In the genomic region with DNA sequence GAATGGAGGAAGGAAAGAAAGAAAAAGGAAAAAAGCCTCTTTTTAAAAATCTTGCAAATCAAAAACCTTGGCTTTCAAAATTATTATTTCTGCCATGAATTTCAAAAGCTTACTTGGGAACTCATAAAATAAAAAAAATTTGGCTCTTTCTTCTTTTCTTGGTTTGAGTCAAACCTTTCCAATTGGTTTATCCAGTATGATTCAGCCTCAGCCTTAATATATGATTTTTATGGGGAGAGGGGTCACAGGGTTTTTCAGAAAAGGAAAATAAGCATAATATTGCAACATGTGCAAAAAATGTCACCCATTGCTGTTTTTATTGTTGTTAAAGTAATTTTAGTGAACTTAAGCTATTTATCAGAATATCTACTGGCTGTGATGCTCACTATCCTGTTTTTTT, we compare ENCODE assay signal across 27 cellular contexts. TPM values are rescaled to one million over a fixed set of nuclear protein-coding genes. Genes with fewer than 3 reads are reported as not detected.
DNase-seq lines count a peak whose midpoint lies in the region; ATAC-seq and TF ChIP-seq lines count a peak whose summit lies in the region.
"Had no signal": no experiment of that assay in that cellular context is flagged by ENCODE, and none has a peak within 500 bp of the region (broad histone marks: within the 10 kb centered on the region; RNA-seq: fewer than 3 reads in every experiment).

No MANE protein-coding gene starts in this region.

- DNase-seq in heart right ventricle (no peak), left cardiac atrium (no peak), RWPE2 (ENCODE audit: low spot score) (no peak), psoas muscle (no peak), GM10266 (ENCODE audit: extremely low spot score) (no peak), medulla oblongata (ENCODE audit: extremely low spot score) (no peak)
- DNase-seq in activated T-helper 2 cell treated with anti-CD3 and anti-CD28 coated beads, Interferon-gamma antibody, Interleukin-2, Interleukin-4, amounts not matched to agents 10 μg/mL and 5 μg/mL and 100 μg/mL, durations not matched to agents 14 hours and 24 hours and 36 hours (ENCODE audit: low spot score) = no peak
- DNase-seq: activated CD4-positive, alpha-beta T cell treated with anti-CD3 and anti-CD28 coated beads for 4 hours; activated T-cell treated with anti-CD3 and anti-CD28 coated beads, Interleukin-2, amount 50 U/mL, for 24 hours; AML-193; amniotic stem cell; effector memory CD8-positive, alpha-beta T cell; GF-D8; NCI-H1048; NCI-H1930; NCI-H526 treated with DMSO at 0.1 percent for 48 hours; SK-N-SH; stimulated activated CD4-positive, alpha-beta T cell treated with anti-CD3 and anti-CD28 coated beads, Interleukin-4, amount 100 ng/mL, for 1 hour; T-helper 2 cell; testis had no signal

- H3K27ac ChIP-seq in heart right ventricle = peak overlapping the region in 6 of 10 donors; percentile 57 to 76 (median 65)
- H3K27ac ChIP-seq in RWPE2 (ENCODE audit: poor library complexity, severe bottlenecking) = peak overlapping the region; percentile 30
- H3K27ac ChIP-seq in psoas muscle = peak overlapping the region; percentile 73
- H3K27ac ChIP-seq: 22Rv1, neutrophil, testis had no signal

- H3K9me3 ChIP-seq in heart right ventricle = no peaks in the 10 kb centered on the region
- H3K9me3 ChIP-seq in RWPE2 (ENCODE audit: severe bottlenecking) = no peaks in the 10 kb centered on the region
- no peaks in the 10 kb centered on the region for H3K9me3 ChIP-seq in psoas muscle
- H3K9me3 ChIP-seq: breast epithelium, neutrophil, SK-N-SH, testis had no signal

- TF ChIP-seq CTCF in heart right ventricle (IDR thresholded peaks at IDR 0.05) = no peak
- no peak for TF ChIP-seq CTCF in RWPE2 (IDR thresholded peaks at IDR 0.05; ENCODE audit: poor library complexity, severe bottlenecking)
- TF ChIP-seq CTCF in psoas muscle (IDR thresholded peaks at IDR 0.05) = no peak
- no peak for TF ChIP-seq CTCF in GM10266 (IDR thresholded peaks at IDR 0.05; ENCODE audit: control insufficient read depth, insufficient read depth, low read depth, missing control alignments)

- H3K4me1 ChIP-seq in heart right ventricle (peaks cover 0 to 22% (median 14%) of the 10 kb centered on the region in 9 donors), RWPE2 (ENCODE audit: insufficient read depth, poor library complexity, severe bottlenecking) (peaks cover 8% of the 10 kb centered on the region), psoas muscle (peaks cover 24% of the 10 kb centered on the region)
- H3K4me1 ChIP-seq: breast epithelium, testis had no signal

- H3K36me3 ChIP-seq in heart right ventricle (no peaks in the 10 kb centered on the region), RWPE2 (ENCODE audit: low read depth) (peaks cover 24% of the 10 kb centered on the region), psoas muscle (ENCODE audit: insufficient read depth in 1 of 2, low read depth in 1 of 2) (no peaks in the 10 kb centered on the region)
- H3K36me3 ChIP-seq: breast epithelium, neutrophil had no signal

- H3K27me3 ChIP-seq in heart right ventricle (no peaks in the 10 kb centered on the region), RWPE2 (ENCODE audit: insufficient read depth, poor library complexity, severe bottlenecking) (no peaks in the 10 kb centered on the region), psoas muscle (ENCODE audit: insufficient read depth in 3 of 3, low read length in 2 of 3) (no peaks in the 10 kb centered on the region)
- H3K27me3 ChIP-seq: breast epithelium, testis had no signal

- H3K4me3 Mint-ChIP-seq in activated T-helper 2 cell treated with anti-CD3 and anti-CD28 coated beads, Interferon-gamma antibody, Interleukin-2, Interleukin-4, amounts not matched to agents 10 μg/mL and 5 μg/mL and 100 μg/mL, durations not matched to agents 14 hours and 24 hours and 36 hours (ENCODE audit: low read depth) = no peak overlapping the region
- H3K4me3 Mint-ChIP-seq: activated T-cell treated with anti-CD3 and anti-CD28 coated beads, Interleukin-2, amount 50 U/mL, for 24 hours; effector memory CD8-positive, alpha-beta T cell had no signal

- peaks cover 10% of the 10 kb centered on the region for H3K4me1 Mint-ChIP-seq in activated T-helper 2 cell treated with anti-CD3 and anti-CD28 coated beads, Interferon-gamma antibody, Interleukin-2, Interleukin-4, amounts not matched to agents 10 μg/mL and 5 μg/mL and 100 μg/mL, durations not matched to agents 14 hours and 24 hours and 36 hours (ENCODE audit: low read depth)

- no peaks in the 10 kb centered on the region for H3K9me3 Mint-ChIP-seq in activated T-helper 2 cell treated with anti-CD3 and anti-CD28 coated beads, Interferon-gamma antibody, Interleukin-2, Interleukin-4, amounts not matched to agents 10 μg/mL and 5 μg/mL and 100 μg/mL, durations not matched to agents 14 hours and 24 hours and 36 hours
- H3K9me3 Mint-ChIP-seq: activated T-cell treated with anti-CD3 and anti-CD28 coated beads, Interleukin-2, amount 50 U/mL, for 24 hours; effector memory CD8-positive, alpha-beta T cell; stimulated activated memory B cell treated with anti-CD40 and anti-IgM and Interleukin-4, amounts not matched to agents 10 μg/mL and 1 μg/mL and 100 μg/mL, for 72 hours had no signal

- ATAC-seq in heart right ventricle = no peak
- ATAC-seq in left cardiac atrium = no peak
- ATAC-seq in RWPE2 (ENCODE audit: low read depth) = no peak
- no peak for ATAC-seq in psoas muscle
- ATAC-seq in GM18858 (IDR thresholded peaks at IDR 0.05; ENCODE audit: unreplicated experiment) = no peak
- ATAC-seq: effector memory CD8-positive, alpha-beta T cell; esophagus mucosa; stimulated activated memory B cell treated with anti-CD40 and anti-IgM and Interleukin-4, amounts not matched to agents 10 μg/mL and 1 μg/mL and 100 μg/mL, for 72 hours had no signal

- intact Hi-C loops in heart right ventricle (cut with DNase I) (no loop called here), left cardiac atrium (cut with DNase I) (no loop called here), psoas muscle (cut with DNase I) (no loop called here)
- intact Hi-C loops in activated T-helper 2 cell treated with anti-CD3 and anti-CD28 coated beads, Interferon-gamma antibody, Interleukin-2, Interleukin-4, amounts not matched to agents 10 μg/mL and 5 μg/mL and 100 μg/mL, durations not matched to agents 14 hours and 24 hours and 36 hours (cut with micrococcal nuclease) = no loop called here

- H3K27me3 Mint-ChIP-seq in activated T-helper 2 cell treated with anti-CD3 and anti-CD28 coated beads, Interferon-gamma antibody, Interleukin-2, Interleukin-4, amounts not matched to agents 10 μg/mL and 5 μg/mL and 100 μg/mL, durations not matched to agents 14 hours and 24 hours and 36 hours (ENCODE audit: low read depth) = no peaks in the 10 kb centered on the region
- H3K27me3 Mint-ChIP-seq: activated T-cell treated with anti-CD3 and anti-CD28 coated beads, Interleukin-2, amount 50 U/mL, for 24 hours; effector memory CD8-positive, alpha-beta T cell; stimulated activated memory B cell treated with anti-CD40 and anti-IgM and Interleukin-4, amounts not matched to agents 10 μg/mL and 1 μg/mL and 100 μg/mL, for 72 hours had no signal

- H3K27ac Mint-ChIP-seq in activated T-helper 2 cell treated with anti-CD3 and anti-CD28 coated beads, Interferon-gamma antibody, Interleukin-2, Interleukin-4, amounts not matched to agents 10 μg/mL and 5 μg/mL and 100 μg/mL, durations not matched to agents 14 hours and 24 hours and 36 hours = no peak overlapping the region
- H3K27ac Mint-ChIP-seq: activated T-cell treated with anti-CD3 and anti-CD28 coated beads, Interleukin-2, amount 50 U/mL, for 24 hours; effector memory CD8-positive, alpha-beta T cell had no signal

- no peak overlapping the region for H3K4me3 ChIP-seq in heart right ventricle
- H3K4me3 ChIP-seq in RWPE2 (ENCODE audit: severe bottlenecking) = no peak overlapping the region
- H3K4me3 ChIP-seq in psoas muscle = no peak overlapping the region
- H3K4me3 ChIP-seq: lung, testis had no signal

- H3K36me3 Mint-ChIP-seq in activated T-helper 2 cell treated with anti-CD3 and anti-CD28 coated beads, Interferon-gamma antibody, Interleukin-2, Interleukin-4, amounts not matched to agents 10 μg/mL and 5 μg/mL and 100 μg/mL, durations not matched to agents 14 hours and 24 hours and 36 hours (ENCODE audit: low read depth) = no peaks in the 10 kb centered on the region
- H3K36me3 Mint-ChIP-seq: stimulated activated memory B cell treated with anti-CD40 and anti-IgM and Interleukin-4, amounts not matched to agents 10 μg/mL and 1 μg/mL and 100 μg/mL, for 72 hours had no signal

RNA-seq across cellular contexts. Expression of a gene that starts 31.2 kb away (rescaled TPM):
- total RNA-seq in heart right ventricle (10 to 100 TPM; 57.2 to 74.7 (median 64.1) TPM), left cardiac atrium (10 to 100 TPM; 35.6 to 50.5 TPM), psoas muscle (10 to 100 TPM; 54.5 to 80.0 (median 73.5) TPM)
- polyA plus RNA-seq in heart right ventricle (10 to 100 TPM; 10.2 to 11.7 TPM), psoas muscle (10 to 100 TPM; 15.1 to 44.5 (median 18.2) TPM)
- 54.5 and 54.9 TPM in 2 replicates for total RNA-seq in activated T-helper 2 cell treated with anti-CD3 and anti-CD28 coated beads, Interferon-gamma antibody, Interleukin-2, Interleukin-4, amounts not matched to agents 10 μg/mL and 5 μg/mL and 100 μg/mL, durations not matched to agents 14 hours and 24 hours and 36 hours
